In the genomic region with DNA sequence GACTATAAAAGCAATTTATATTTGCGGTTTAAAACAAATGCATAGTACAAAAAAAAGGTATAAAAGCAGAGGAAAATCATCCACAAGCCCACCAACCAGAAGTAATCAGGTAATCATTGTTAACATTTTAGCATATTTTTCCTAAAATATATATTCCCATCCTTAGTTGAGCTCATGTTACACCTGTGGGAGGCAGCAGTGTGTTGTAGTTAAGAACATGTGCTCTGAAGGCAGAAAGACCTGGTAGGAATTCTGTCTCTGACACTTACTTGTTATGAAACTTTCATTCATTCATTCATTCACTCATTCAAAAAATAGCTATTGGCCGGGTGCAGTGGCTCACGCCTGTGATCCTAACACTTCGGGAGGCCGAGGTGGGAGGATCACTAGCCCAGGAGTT, we compare ENCODE assay signal across 12 cellular contexts. TPM values are rescaled to one million over a fixed set of nuclear protein-coding genes. Genes with fewer than 3 reads are reported as not detected.
DNase-seq lines count a peak whose midpoint lies in the region; ATAC-seq and TF ChIP-seq lines count a peak whose summit lies in the region.
"Had no signal": no experiment of that assay in that cellular context is flagged by ENCODE, and none has a peak within 500 bp of the region (broad histone marks: within the 10 kb centered on the region; RNA-seq: fewer than 3 reads in every experiment).

No MANE protein-coding gene starts in this region.

- H3K9me3 ChIP-seq in H9 (ENCODE audit: control insufficient read depth, low read depth, low read length) (peaks cover 13% of the 10 kb centered on the region), ascending aorta (no peaks in the 10 kb centered on the region)

- H2BK120ac ChIP-seq in H9 (ENCODE audit: low read depth, low read length, poor library complexity, severe bottlenecking): no peak overlapping the region

- no peaks in the 10 kb centered on the region; a peak in 3 of 7 replicates for H3K36me3 Mint-ChIP-seq in H9 (ENCODE audit: insufficient read depth in 1 of 3, low read depth in 3 of 3)
- no peaks in the 10 kb centered on the region for H3K36me3 Mint-ChIP-seq in effector memory CD8-positive, alpha-beta T cell (ENCODE audit: insufficient read depth)

- peak; percentile 44 for DNase-seq in Ammon's horn (ENCODE audit: low spot score)
- DNase-seq in H9: no peak
- no peak for DNase-seq in ascending aorta (ENCODE audit: low spot score in 2 of 2)
- DNase-seq in kidney tubule cell (ENCODE audit: low spot score): peak; percentile 48
- no peak for DNase-seq in activated T-cell treated with anti-CD3 and anti-CD28 coated beads, Interleukin-2, amount 50 U/mL, for 1 hour
- DNase-seq in effector memory CD8-positive, alpha-beta T cell: no peak
- DNase-seq: activated CD4-positive, alpha-beta T cell treated with anti-CD3 and anti-CD28 coated beads, Interleukin-2, amount 50 U/mL, for 48 hours; effector memory CD4-positive, alpha-beta T cell; NCI-H446; occipital lobe had no signal

- ATAC-seq in HG03175 (IDR thresholded peaks at IDR 0.05; ENCODE audit: unreplicated experiment): no peak
- ATAC-seq in GM21786 (IDR thresholded peaks at IDR 0.05; ENCODE audit: unreplicated experiment): no peak
- ATAC-seq in effector memory CD8-positive, alpha-beta T cell (replicated peaks): no peak

- peaks cover 61 to 63% of the 10 kb centered on the region in 2 experiments for H3K9me3 Mint-ChIP-seq in H9
- H3K9me3 Mint-ChIP-seq in effector memory CD8-positive, alpha-beta T cell: no peaks in the 10 kb centered on the region

- no peak overlapping the region for H3K56ac ChIP-seq in H9 (ENCODE audit: insufficient read length, low read depth, low read length)

- H3K79me2 ChIP-seq in H9 (ENCODE audit: insufficient read depth, low read length): no peaks in the 10 kb centered on the region

- no peak overlapping the region for H4K8ac ChIP-seq in H9 (replicated peaks; ENCODE audit: insufficient read length, low read depth, low read length)

- H3K4me1 ChIP-seq in H9 (ENCODE audit: insufficient read depth, low read length) (no peaks in the 10 kb centered on the region), ascending aorta (no peaks in the 10 kb centered on the region)

- no peaks in the 10 kb centered on the region for H3K79me1 ChIP-seq in H9 (ENCODE audit: insufficient read depth, low read depth, low read length, poor library complexity, severe bottlenecking)

- H4K5ac ChIP-seq in H9 (ENCODE audit: insufficient read length, low read depth, low read length): no peak overlapping the region

- H2BK5ac ChIP-seq in H9 (ENCODE audit: insufficient read length, low read length): no peak overlapping the region

- TF ChIP-seq CTCF in H9 (conservative IDR thresholded peaks at IDR 0.05) (peak; percentile 49), ascending aorta (IDR thresholded peaks at IDR 0.05) (peak in 2 of 3 experiments; percentile 21 to 51)

- intact Hi-C loops in ascending aorta (cut with DNase I): no loop called here

- H4K20me1 ChIP-seq in H9 (ENCODE audit: control insufficient read depth, insufficient read depth, insufficient read length): no peaks in the 10 kb centered on the region

- no peak overlapping the region for H2AK5ac ChIP-seq in H9 (ENCODE audit: insufficient read length, low read length)

- no peak overlapping the region for H3K4me3 ChIP-seq in ascending aorta

- no peaks in the 10 kb centered on the region for H3K27me3 ChIP-seq in H9 (ENCODE audit: insufficient read depth, low read length)
- H3K27me3 ChIP-seq in ascending aorta: no peaks in the 10 kb centered on the region

- no peak overlapping the region for H3K23ac ChIP-seq in H9 (ENCODE audit: insufficient read length, low read depth, low read length)

- H3K4me3 Mint-ChIP-seq in H9: no peak overlapping the region
- no peak overlapping the region for H3K4me3 Mint-ChIP-seq in effector memory CD8-positive, alpha-beta T cell

- no peak overlapping the region for H3T11ph ChIP-seq in H9 (ENCODE audit: low read length)

- no peak overlapping the region for H3K9ac ChIP-seq in H9 (ENCODE audit: extremely low read depth, insufficient read length, low read length)

- no peaks in the 10 kb centered on the region for H3K27me3 Mint-ChIP-seq in H9 (ENCODE audit: low read depth)
- no peaks in the 10 kb centered on the region for H3K27me3 Mint-ChIP-seq in effector memory CD8-positive, alpha-beta T cell

- no peak overlapping the region for H3K4ac ChIP-seq in H9 (ENCODE audit: low read depth, low read length)

- H3K36me3 ChIP-seq in ascending aorta: no peaks in the 10 kb centered on the region

- H2BK12ac ChIP-seq in H9 (ENCODE audit: insufficient read length, low read depth, low read length): no peak overlapping the region

- no peak overlapping the region for H3K14ac ChIP-seq in H9 (ENCODE audit: insufficient read depth, low read length)

- no peaks in the 10 kb centered on the region for H3K23me2 ChIP-seq in H9 (ENCODE audit: insufficient read length, low read depth, low read length, poor library complexity, severe bottlenecking)

- H3K27ac ChIP-seq in H9 (ENCODE audit: insufficient read length, low read depth, low read length) (no peak overlapping the region), ascending aorta (no peak overlapping the region)

- no peak overlapping the region for H4K91ac ChIP-seq in H9 (ENCODE audit: insufficient read length, low read depth, low read length)

- no peak overlapping the region for H3K18ac ChIP-seq in H9 (ENCODE audit: insufficient read length, low read depth, low read length)

- no peak overlapping the region for H2BK15ac ChIP-seq in H9 (ENCODE audit: low read depth, low read length)

- no peak overlapping the region for H2BK20ac ChIP-seq in H9 (ENCODE audit: low read depth, low read length, poor library complexity, severe bottlenecking)

- no peak overlapping the region for H3K27ac Mint-ChIP-seq in H9
- H3K27ac Mint-ChIP-seq in effector memory CD8-positive, alpha-beta T cell: no peak overlapping the region

- no peak overlapping the region for H3K4me2 ChIP-seq in H9 (ENCODE audit: insufficient read depth, insufficient read length, low read length)

- no CpG with 5 or more reads among the region's 5 CpGs for WGBS in H9 (ENCODE audit: extremely low coverage, insufficient read length, low lambda C conversion rate)

- H3K4me1 Mint-ChIP-seq in H9: no peaks in the 10 kb centered on the region
- H3K4me1 Mint-ChIP-seq in effector memory CD8-positive, alpha-beta T cell (ENCODE audit: low read depth in 2 of 2): no peaks in the 10 kb centered on the region

- no peak overlapping the region for H2AFZ ChIP-seq in H9 (ENCODE audit: low read length)

RNA-seq across cellular contexts. Expression of a gene that starts 15.4 kb away (rescaled TPM):
- 16.9 and 19.5 TPM in 2 replicates for total RNA-seq in H9 (2021)
- total RNA-seq in ascending aorta: 18.6 TPM

RNA-seq across cellular contexts. Expression of a gene that starts 55.5 kb away (rescaled TPM):
- 14.4 and 15.5 TPM in 2 replicates for total RNA-seq in H9 (2021)
- total RNA-seq in ascending aorta: 0.64 TPM

Comparison
In these comparisons a context has a peak if more than half of its experiments do, and no peak if none do; other contexts are left out.
1. DNase-seq: peak in Ammon's horn (single experiment) and kidney tubule cell (single experiment); none in H9 (single experiment), ascending aorta (0 of 2), activated T-cell treated with anti-CD3 and anti-CD28 coated beads, Interleukin-2, amount 50 U/mL, for 1 hour (single experiment) and effector memory CD8-positive, alpha-beta T cell (0 of 3).